18 cellular contexts compared by ENCODE assay signal in genomic region chr5:109900453-109900852, GRCh38.
DNase-seq lines count a peak whose midpoint lies in the region; ATAC-seq and TF ChIP-seq lines count a peak whose summit lies in the region.
"Had no signal": no experiment of that assay in that cellular context is flagged by ENCODE, and none has a peak within 500 bp of the region (broad histone marks: within the 10 kb centered on the region; RNA-seq: fewer than 3 reads in every experiment).

No MANE protein-coding gene starts in this region.

- no peak overlapping the region for H3K4me3 ChIP-seq in hepatocyte
- H3K4me3 ChIP-seq in right lobe of liver, result no peak overlapping the region
- H3K4me3 ChIP-seq: BLaER1 treated with 17β-estradiol and CSF1 and Interleukin-3, amounts not matched to agents 10 nM and 100 nM; HAP-1 had no signal

- H3K4me1 ChIP-seq in hepatocyte (ENCODE audit: insufficient read depth) (peaks cover 13% of the 10 kb centered on the region), right lobe of liver (peaks cover 0 to 29% (median 12%) of the 10 kb centered on the region in 4 donors)
- H3K4me1 ChIP-seq: BLaER1 treated with 17β-estradiol and CSF1 and Interleukin-3, amounts not matched to agents 10 nM and 100 nM; HAP-1 had no signal

- H3K9me2 ChIP-seq in hepatocyte (replicated peaks; ENCODE audit: insufficient read depth), result no peaks in the 10 kb centered on the region

- H3K4me2 ChIP-seq in hepatocyte, result peak overlapping the region; percentile 21
- H3K4me2 ChIP-seq: BLaER1 treated with 17β-estradiol and CSF1 and Interleukin-3, amounts not matched to agents 10 nM and 100 nM had no signal

- intact Hi-C loops in right lobe of liver (cut with DNase I), result no loop called here

- H3K27ac ChIP-seq in hepatocyte (peak overlapping the region; percentile 51), right lobe of liver (peak overlapping the region; percentile 55 to 91 (median 83))
- H3K27ac ChIP-seq: BLaER1 treated with 17β-estradiol and CSF1 and Interleukin-3, amounts not matched to agents 10 nM and 100 nM; HL-60 had no signal

- no peak for TF ChIP-seq RAD21 in Ishikawa (IDR thresholded peaks at IDR 0.05; ENCODE audit: low read depth)

- H2AFZ ChIP-seq in hepatocyte, result no peak overlapping the region

- ATAC-seq in right lobe of liver, result peak in 3 of 4 donors; percentile 16 to 42 (median 36)

- TF ChIP-seq POLR2A in right lobe of liver (IDR thresholded peaks at IDR 0.05), result no peak

- no peak for TF ChIP-seq EP300 in Ishikawa (IDR thresholded peaks at IDR 0.05; ENCODE audit: borderline replicate concordance)

- no peaks in the 10 kb centered on the region for H3K36me3 ChIP-seq in hepatocyte (replicated peaks; ENCODE audit: insufficient read depth, low read depth)
- no peaks in the 10 kb centered on the region for H3K36me3 ChIP-seq in right lobe of liver
- H3K36me3 ChIP-seq: BLaER1 treated with 17β-estradiol and CSF1 and Interleukin-3, amounts not matched to agents 10 nM and 100 nM; HAP-1 had no signal

- H4K20me1 ChIP-seq in hepatocyte (ENCODE audit: insufficient read depth, poor library complexity, severe bottlenecking), result no peaks in the 10 kb centered on the region
- H4K20me1 ChIP-seq: BLaER1 treated with 17β-estradiol and CSF1 and Interleukin-3, amounts not matched to agents 10 nM and 100 nM had no signal

- H3K9me3 ChIP-seq in hepatocyte (ENCODE audit: low read depth) (no peaks in the 10 kb centered on the region), right lobe of liver (no peaks in the 10 kb centered on the region)
- H3K9me3 ChIP-seq: BLaER1 treated with 17β-estradiol and CSF1 and Interleukin-3, amounts not matched to agents 10 nM and 100 nM; HAP-1 had no signal

- H3K79me2 ChIP-seq in hepatocyte, result no peaks in the 10 kb centered on the region

- TF ChIP-seq CTCF in hepatocyte (IDR thresholded peaks at IDR 0.05; ENCODE audit: poor library complexity), result no peak
- no peak for TF ChIP-seq CTCF in right lobe of liver (IDR thresholded peaks at IDR 0.05)

- DNase-seq in DMS53 (lab: John Stamatoyannopoulos, UW) (peak; percentile 32), DMS53 treated with DMSO at 0.1 percent for 48 hours (lab: John Stamatoyannopoulos, UW; ENCODE audit: unreplicated experiment) (no peak), hepatocyte (ENCODE audit: low spot score) (no peak), right lobe of liver (no peak), SIG-M5 (lab: John Stamatoyannopoulos, UW) (no peak), amniotic stem cell (lab: John Stamatoyannopoulos, UW) (no peak)
- DNase-seq in central memory CD4-positive, alpha-beta T cell, result no peak
- DNase-seq: 8988T; ACHN; Calu3; CD4-positive, CD25-positive, alpha-beta regulatory T cell; DND-41; GF-D8; KBM-7 had no signal

- 91% methylated on average over 3 of the region's 3 CpGs for WGBS in hepatocyte (ENCODE audit: low lambda C conversion rate, missing lambda C conversion rate)
- 67% methylated on average over 3 of the region's 3 CpGs for WGBS in right lobe of liver (ENCODE audit: insufficient coverage, low coverage, low lambda C conversion rate, missing lambda C conversion rate)

- H3K27me3 ChIP-seq in hepatocyte (no peaks in the 10 kb centered on the region), right lobe of liver (no peaks in the 10 kb centered on the region)
- H3K27me3 ChIP-seq: BLaER1 treated with 17β-estradiol and CSF1 and Interleukin-3, amounts not matched to agents 10 nM and 100 nM had no signal

TF ChIP-seq in Ishikawa, 13 proteins besides CTCF, POLR2A, EP300 and RAD21:
- TF ChIP-seq TCF12 (IDR thresholded peaks at IDR 0.05; ENCODE audit: low read depth) (no peak), EGR1 (IDR thresholded peaks at IDR 0.05) (no peak), REST (IDR thresholded peaks at IDR 0.05; ENCODE audit: low read depth) (peak; percentile 71)
TF ChIP-seq in Ishikawa: peak in this region for 1.
